ENCODE assay signal across 8 cellular contexts in genomic region chr19:8209111-8209964, GRCh38. TPM values are rescaled to one million over a fixed set of nuclear protein-coding genes. Genes with fewer than 3 reads are reported as not detected.
DNase-seq lines count a peak whose midpoint lies in the region; ATAC-seq and TF ChIP-seq lines count a peak whose summit lies in the region.

Gene CERS4 (plus strand): TSS chr19:8209370. CDS start chr19:8251077, 41,707 bp downstream.

- H3K9me3 Mint-ChIP-seq in CD14-positive monocyte (peaks cover 0 to 16% (median 8%) of the 10 kb centered on the region in 7 donors), progenitor cell of endocrine pancreas (ENCODE audit: low read depth) (no peaks in the 10 kb centered on the region), type B pancreatic cell (no peaks in the 10 kb centered on the region)

- H3K27ac Mint-ChIP-seq in CD14-positive monocyte (peak within 1 kb of the TSS in 5 of 7 donors; percentile 54 to 85 (median 63)), progenitor cell of endocrine pancreas (peak within 1 kb of the TSS; percentile 91), type B pancreatic cell (peak within 1 kb of the TSS; percentile 89)

- H3K4me1 Mint-ChIP-seq in CD14-positive monocyte (peaks cover 24% of the 10 kb centered on the region), progenitor cell of endocrine pancreas (ENCODE audit: low read depth) (peaks cover 20% of the 10 kb centered on the region), type B pancreatic cell (ENCODE audit: unreplicated experiment) (peaks cover 18% of the 10 kb centered on the region)

- H3K36me3 ChIP-seq in adipocyte (ENCODE audit: control insufficient read depth, insufficient read depth, low read length, severe bottlenecking) (no peaks in the 10 kb centered on the region), left ventricle myocardium inferior (no peaks in the 10 kb centered on the region)

- H3K27ac ChIP-seq in left ventricle myocardium inferior (replicated peaks), result peak within 1 kb of the TSS; percentile 82

- H3K36me3 Mint-ChIP-seq in CD14-positive monocyte (peaks cover 6 to 7% of the 10 kb centered on the region in 2 donors), progenitor cell of endocrine pancreas (ENCODE audit: insufficient read depth) (peaks cover 3% of the 10 kb centered on the region), type B pancreatic cell (peaks cover 7% of the 10 kb centered on the region)

- DNase-seq in CD14-positive monocyte (ENCODE audit: low spot score) (no peak), T-helper 1 cell (peak; percentile 70 to 80 (median 76)), adipocyte (ENCODE audit: low read depth) (peak; percentile 78), left ventricle myocardium inferior (peak; percentile 78), progenitor cell of endocrine pancreas (ENCODE audit: low spot score, unreplicated experiment) (peak; percentile 79), type B pancreatic cell (ENCODE audit: extremely low spot score, unreplicated experiment) (peak; percentile 90)

- peak; percentile 71 for ATAC-seq in GM19372 (IDR thresholded peaks at IDR 0.05; ENCODE audit: low read depth, unreplicated experiment)
- ATAC-seq in HG03565 (IDR thresholded peaks at IDR 0.05; ENCODE audit: unreplicated experiment), result peak; percentile 53

- intact Hi-C loops in CD14-positive monocyte (cut with micrococcal nuclease), result no loop called here
- intact Hi-C loops in left ventricle myocardium inferior (cut with micrococcal nuclease), result no loop called here

- H3K4me3 ChIP-seq in adipocyte (ENCODE audit: low read length) (peak within 1 kb of the TSS; percentile 82), left ventricle myocardium inferior (peak within 1 kb of the TSS; percentile 89)

- H3K9me3 ChIP-seq in adipocyte (ENCODE audit: control insufficient read depth, low read length) (no peaks in the 10 kb centered on the region), left ventricle myocardium inferior (replicated peaks) (no peaks in the 10 kb centered on the region)

- TF ChIP-seq CTCF in CD14-positive monocyte (IDR thresholded peaks at IDR 0.05), result no peak
- no peak for TF ChIP-seq CTCF in left ventricle myocardium inferior (IDR thresholded peaks at IDR 0.05; ENCODE audit: borderline replicate concordance)
- TF ChIP-seq CTCF in progenitor cell of endocrine pancreas (IDR thresholded peaks at IDR 0.05; ENCODE audit: unreplicated experiment), result no peak
- no peak for TF ChIP-seq CTCF in type B pancreatic cell (conservative IDR thresholded peaks at IDR 0.05)

- H3K27me3 Mint-ChIP-seq in CD14-positive monocyte (ENCODE audit: low read depth in 3 of 3) (peaks cover 53 to 76% (median 66%) of the 10 kb centered on the region in 3 donors), progenitor cell of endocrine pancreas (no peaks in the 10 kb centered on the region), type B pancreatic cell (no peaks in the 10 kb centered on the region)

- peak within 1 kb of the TSS; percentile 83 for H3K9ac ChIP-seq in adipocyte (ENCODE audit: low read length)

- H3K27me3 ChIP-seq in adipocyte (replicated peaks; ENCODE audit: control insufficient read depth, insufficient read depth, low read length) (no peaks in the 10 kb centered on the region), left ventricle myocardium inferior (ENCODE audit: low read depth) (peaks cover 20% of the 10 kb centered on the region)

- H3K4me3 Mint-ChIP-seq in CD14-positive monocyte (peak within 1 kb of the TSS; percentile 73 to 90), progenitor cell of endocrine pancreas (ENCODE audit: low read depth) (peak within 1 kb of the TSS; percentile 79), type B pancreatic cell (peak within 1 kb of the TSS; percentile 92)

- H3K4me1 ChIP-seq in adipocyte (ENCODE audit: control insufficient read depth, insufficient read depth, low read length) (peaks cover 11% of the 10 kb centered on the region), left ventricle myocardium inferior (peaks cover 26% of the 10 kb centered on the region)

RNA-seq across cellular contexts. Expression of gene CERS4, which starts in this region (rescaled TPM):
- 10 to 100 TPM; 12.0 to 12.1 TPM for polyA plus RNA-seq in CD14-positive monocyte
- 16.5 TPM for total RNA-seq in left ventricle myocardium inferior
- total RNA-seq in progenitor cell of endocrine pancreas, result 67.5 and 78.4 TPM in 2 replicates
- total RNA-seq in type B pancreatic cell (ENCODE audit: low replicate concordance), result 52.8 and 56.3 TPM in 2 replicates
